Comparison of ENCODE assay signal across 16 cellular contexts in the genomic region with DNA sequence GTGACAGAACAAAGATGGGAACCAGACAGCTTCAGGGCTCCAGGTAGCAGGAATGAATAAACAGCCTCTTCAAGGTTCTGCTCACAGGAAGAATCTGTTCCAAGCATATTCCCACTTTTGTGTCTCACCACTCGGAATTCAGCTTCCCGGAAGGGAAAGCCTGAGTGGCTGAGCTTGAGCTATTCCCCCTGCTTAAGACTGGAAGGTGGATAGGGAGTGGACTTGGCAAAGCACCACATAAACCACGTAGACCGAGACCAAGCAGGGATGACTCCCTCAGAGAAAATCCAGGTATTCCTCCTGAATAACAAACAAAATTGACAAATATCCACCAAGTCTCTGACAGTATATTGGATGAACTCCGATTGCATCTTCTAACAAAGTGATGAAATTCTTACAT.
DNase-seq lines count a peak whose midpoint lies in the region; FAIRE-seq and TF ChIP-seq lines count a peak whose summit lies in the region.
"Had no signal": no experiment of that assay in that cellular context is flagged by ENCODE, and none has a peak within 500 bp of the region (broad histone marks: within the 10 kb centered on the region; RNA-seq: fewer than 3 reads in every experiment).

No MANE protein-coding gene starts in this region.

- DNase-seq in amniotic epithelial cell (ENCODE audit: low read depth) (peak; percentile 25), keratinocyte (ENCODE audit: low read depth, low spot score) (no peak), mesothelial cell of epicardium (ENCODE audit: low spot score in 2 of 2, unreplicated experiment in 2 of 2) (no peak), WERI-Rb-1 (no peak)
- DNase-seq in activated CD8-positive, alpha-beta memory T cell treated with anti-CD3 and anti-CD28 coated beads for 24 hours = no peak
- no peak for DNase-seq in stimulated activated CD8-positive, alpha-beta memory T cell treated with anti-CD3 and anti-CD28 coated beads, Interleukin-4, amount 100 ng/mL, for 48 hours
- DNase-seq: C1 segment of cervical spinal cord; CD4-positive, alpha-beta T cell; DMS79; GM23248; H7 had no signal

- H3K27me3 Mint-ChIP-seq in mesothelial cell of epicardium (ENCODE audit: low read depth) = no peaks in the 10 kb centered on the region
- H3K27me3 Mint-ChIP-seq: B cell had no signal

- no peak overlapping the region for H3K4me3 Mint-ChIP-seq in mesothelial cell of epicardium
- H3K4me3 Mint-ChIP-seq: B cell; CD4-positive, alpha-beta T cell had no signal

- peaks cover 29% of the 10 kb centered on the region for H3K4me1 Mint-ChIP-seq in mesothelial cell of epicardium
- H3K4me1 Mint-ChIP-seq: B cell had no signal

- TF ChIP-seq CTCF in keratinocyte (optimal IDR thresholded peaks at IDR 0.05 in 1 of 3, IDR thresholded peaks at IDR 0.05 in 1 of 3, conservative IDR thresholded peaks at IDR 0.05 in 1 of 3; ENCODE audit: extremely low read depth in 1 of 3, insufficient read depth in 2 of 3, low read length in 3 of 3) (no peak), mesothelial cell of epicardium (IDR thresholded peaks at IDR 0.05; ENCODE audit: unreplicated experiment) (no peak), WERI-Rb-1 (IDR thresholded peaks at IDR 0.05; ENCODE audit: low read depth, low read length) (no peak)

- H3K9ac ChIP-seq in keratinocyte (ENCODE audit: control insufficient read depth, extremely low read depth, insufficient read depth, low read length) = no peak overlapping the region
- peak overlapping the region in 1 of 2 donors; percentile 29 for H3K9ac ChIP-seq in stomach smooth muscle (ENCODE audit: low read length in 2 of 2)
- H3K9ac ChIP-seq: GM23248 had no signal

- no peak for FAIRE-seq in keratinocyte (lab: Jason Lieb, UNC)
- FAIRE-seq: A204.1, GM12878, GM18507 had no signal

- H3K9me3 ChIP-seq in keratinocyte (ENCODE audit: control insufficient read depth, low read depth, low read length) (no peaks in the 10 kb centered on the region), stomach smooth muscle (ENCODE audit: control insufficient read depth in 2 of 2, low read length in 2 of 2) (no peaks in the 10 kb centered on the region), WERI-Rb-1 (ENCODE audit: severe bottlenecking) (no peaks in the 10 kb centered on the region)

- H3K9me3 Mint-ChIP-seq in mesothelial cell of epicardium = peaks cover 16% of the 10 kb centered on the region
- H3K9me3 Mint-ChIP-seq: CD4-positive, alpha-beta T cell had no signal

- H3K4me2 ChIP-seq in keratinocyte (ENCODE audit: control insufficient read depth, extremely low read depth, insufficient read depth, low read depth, low read length) = no peak overlapping the region

- peak overlapping the region; percentile 22 for H2AFZ ChIP-seq in keratinocyte (ENCODE audit: control insufficient read depth, low read length)
- H2AFZ ChIP-seq: GM23248 had no signal

- no peaks in the 10 kb centered on the region for H3K79me2 ChIP-seq in keratinocyte (ENCODE audit: control insufficient read depth, insufficient read depth, low read length)

- no peaks in the 10 kb centered on the region for H3K9me1 ChIP-seq in keratinocyte (ENCODE audit: control insufficient read depth, extremely low read depth, insufficient read depth, low read length)

- peaks cover 7% of the 10 kb centered on the region for H3K36me3 Mint-ChIP-seq in mesothelial cell of epicardium

- dilution Hi-C loops in keratinocyte (cut with MboI; ENCODE audit: extremely low pct_ligation_motif_present, low sequenced_read_pairs) = no loop called here

- H3K4me3 ChIP-seq in keratinocyte (ENCODE audit: control insufficient read depth in 2 of 3, extremely low read depth in 1 of 3, insufficient read depth in 2 of 3, low read depth in 1 of 3, low read length in 3 of 3) = no peak overlapping the region
- peak overlapping the region; percentile 7 to 60 for H3K4me3 ChIP-seq in stomach smooth muscle (ENCODE audit: low read length in 2 of 2)
- no peak overlapping the region for H3K4me3 ChIP-seq in WERI-Rb-1 (ENCODE audit: low read depth, low read length)
- H3K4me3 ChIP-seq: GM12878, GM23248 had no signal

- no peaks in the 10 kb centered on the region for H3K27me3 ChIP-seq in keratinocyte (ENCODE audit: control insufficient read depth, extremely low read depth, insufficient read depth, low read length)
- no peaks in the 10 kb centered on the region for H3K27me3 ChIP-seq in stomach smooth muscle (ENCODE audit: control insufficient read depth in 1 of 2, insufficient read depth in 2 of 2, low read length in 2 of 2)
- no peaks in the 10 kb centered on the region for H3K27me3 ChIP-seq in WERI-Rb-1 (ENCODE audit: insufficient read depth, low read depth, severe bottlenecking)

- no peaks in the 10 kb centered on the region for H4K20me1 ChIP-seq in keratinocyte (ENCODE audit: control insufficient read depth, extremely low read depth, insufficient read depth, low read length)

- H3K27ac ChIP-seq in keratinocyte (ENCODE audit: control insufficient read depth, insufficient read depth, low read length) (no peak overlapping the region), stomach smooth muscle (ENCODE audit: low read length) (peak overlapping the region; percentile 24), WERI-Rb-1 (no peak overlapping the region)
- H3K27ac ChIP-seq: GM23248 had no signal

- H3K36me3 ChIP-seq in keratinocyte (ENCODE audit: control insufficient read depth in 2 of 2, extremely low read depth in 1 of 2, insufficient read depth in 2 of 2, low read length in 2 of 2) (no peaks in the 10 kb centered on the region), stomach smooth muscle (ENCODE audit: control insufficient read depth in 2 of 2, insufficient read depth in 2 of 2, low read length in 2 of 2) (no peaks in the 10 kb centered on the region), WERI-Rb-1 (no peaks in the 10 kb centered on the region)

- peak overlapping the region; percentile 22 for H3K27ac Mint-ChIP-seq in mesothelial cell of epicardium
- H3K27ac Mint-ChIP-seq: B cell; CD4-positive, alpha-beta T cell had no signal

- H3K4me1 ChIP-seq in keratinocyte (ENCODE audit: control insufficient read depth, extremely low read depth, insufficient read depth, low read length) (no peaks in the 10 kb centered on the region), stomach smooth muscle (ENCODE audit: control insufficient read depth, insufficient read depth, low read length) (peaks cover 2% of the 10 kb centered on the region)

Comparison
In these comparisons a context has a peak if more than half of its experiments do, and no peak if none do; other contexts are left out.
1. H3K4me3 ChIP-seq: peak in stomach smooth muscle (2 of 2); none in keratinocyte (0 of 3) and WERI-Rb-1 (single experiment).